9 cellular contexts compared by ENCODE assay signal in genomic region chr11:47213985-47214564, GRCh38. TPM values are rescaled to one million over a fixed set of nuclear protein-coding genes. Genes with fewer than 3 reads are reported as not detected.
DNase-seq lines count a peak whose midpoint lies in the region; ATAC-seq, FAIRE-seq and TF ChIP-seq lines count a peak whose summit lies in the region.
"Had no signal": no experiment of that assay in that cellular context is flagged by ENCODE, and none has a peak within 500 bp of the region (broad histone marks: within the 10 kb centered on the region; RNA-seq: fewer than 3 reads in every experiment).

No MANE protein-coding gene starts in this region.

- peak overlapping the region; percentile 95 for H3K4me3 ChIP-seq in CD8-positive, alpha-beta T cell (ENCODE audit: low read depth, low read length)
- H3K4me3 ChIP-seq in NT2/D1 (ENCODE audit: insufficient read length, low read depth) (peak overlapping the region; percentile 60), endothelial cell of umbilical vein (replicated peaks in 1 of 3; ENCODE audit: insufficient read depth in 1 of 3, low read depth in 1 of 3, low read length in 3 of 3) (peak overlapping the region in 2 of 3 experiments; percentile 18 to 58)

- peaks cover 12% of the 10 kb centered on the region for H3K36me3 Mint-ChIP-seq in CD8-positive, alpha-beta T cell

- POLR2A ChIA-PET in CD8-positive, alpha-beta T cell (lab: Charles Lee): interaction anchor here (0.6 to 2.5 kb wide), 17 partner anchors 16 to 1296 kb away, joined by 3 to 29 read pairs (median 4); partner anchors contain the start of genes ACP2, ARFGAP2, NUP160 and PEX16
- POLR2A ChIA-PET in endothelial cell of umbilical vein (lab: Charles Lee): interaction anchor here (0.6 to 2.4 kb wide), 7 partner anchors 10 to 240 kb away, joined by 3 to 15 read pairs (median 6); partner anchors contain the start of genes ACP2 and MADD

- peak overlapping the region; percentile 58 for H3K9ac ChIP-seq in NT2/D1 (ENCODE audit: insufficient read length, low read depth)
- H3K9ac ChIP-seq in endothelial cell of umbilical vein (replicated peaks; ENCODE audit: extremely low read depth, insufficient read depth, low read length): peak overlapping the region; percentile 65

- H3K27ac Mint-ChIP-seq in CD8-positive, alpha-beta T cell: peak overlapping the region; percentile 97

- H4K20me1 ChIP-seq in endothelial cell of umbilical vein (replicated peaks; ENCODE audit: control insufficient read depth, extremely low read depth, insufficient read depth, low read length): no peaks in the 10 kb centered on the region

- H3K4me3 Mint-ChIP-seq in CD8-positive, alpha-beta T cell: peak overlapping the region; percentile 96

- peak overlapping the region; percentile 2 for H3K4me2 ChIP-seq in endothelial cell of umbilical vein (ENCODE audit: insufficient read depth, low read length)

- CTCF ChIA-PET in CD8-positive, alpha-beta T cell (lab: Charles Lee): interaction anchor here (0.9 to 2.4 kb wide), 2 partner anchors 36 to 57 kb away, joined by 3 to 16 read pairs; no protein-coding TSS in a partner anchor
- CTCF ChIA-PET in endothelial cell of umbilical vein (lab: Charles Lee): interaction anchor here (0.7 to 3.6 kb wide), 14 partner anchors 10 to 141 kb away, joined by 3 to 19 read pairs (median 4); partner anchors contain the start of gene ACP2

- peaks cover 31% of the 10 kb centered on the region for H3K4me1 Mint-ChIP-seq in CD8-positive, alpha-beta T cell (ENCODE audit: low read depth)

- FAIRE-seq in endothelial cell of umbilical vein (lab: Jason Lieb, UNC): no peak
- FAIRE-seq: islet of Langerhans had no signal

- H3K27me3 ChIP-seq in CD8-positive, alpha-beta T cell (ENCODE audit: insufficient read depth, low read length): no peaks in the 10 kb centered on the region
- H3K27me3 ChIP-seq in NT2/D1 (ENCODE audit: insufficient read depth, insufficient read length): no peaks in the 10 kb centered on the region
- no peaks in the 10 kb centered on the region for H3K27me3 ChIP-seq in endothelial cell of umbilical vein (ENCODE audit: control insufficient read depth in 2 of 2, insufficient read depth in 2 of 2, low read length in 2 of 2)

- peaks cover 16% of the 10 kb centered on the region for H3K4me1 ChIP-seq in CD8-positive, alpha-beta T cell (ENCODE audit: insufficient read depth, low read length)
- H3K4me1 ChIP-seq in NT2/D1 (ENCODE audit: insufficient read depth, insufficient read length) (peaks cover 6% of the 10 kb centered on the region), endothelial cell of umbilical vein (ENCODE audit: control insufficient read depth, extremely low read depth, insufficient read depth, low read length) (peaks cover 23% of the 10 kb centered on the region)

- H3K79me2 ChIP-seq in endothelial cell of umbilical vein (ENCODE audit: control insufficient read depth, insufficient read depth, low read length): peaks cover 31% of the 10 kb centered on the region

- no peaks in the 10 kb centered on the region for H3K9me1 ChIP-seq in endothelial cell of umbilical vein (replicated peaks; ENCODE audit: control insufficient read depth, extremely low read depth, insufficient read depth, low read length)

- H3K27me3 Mint-ChIP-seq in CD8-positive, alpha-beta T cell (ENCODE audit: low read depth): no peaks in the 10 kb centered on the region

- dilution Hi-C loops in endothelial cell of umbilical vein (cut with MboI; ENCODE audit: extremely low pct_ligation_motif_present, low sequenced_read_pairs): no loop called here

- TF ChIP-seq POLR2A in endothelial cell of umbilical vein (IDR thresholded peaks at IDR 0.05; ENCODE audit: low read depth, low read length): peak; percentile 8

- ATAC-seq in CD8-positive, alpha-beta T cell: peak; percentile 67
- ATAC-seq in GM19463 (IDR thresholded peaks at IDR 0.05; ENCODE audit: unreplicated experiment): peak; percentile 70

- peak overlapping the region; percentile 63 for H2AFZ ChIP-seq in endothelial cell of umbilical vein (ENCODE audit: low read depth, low read length)

- no peaks in the 10 kb centered on the region for H3K9me3 Mint-ChIP-seq in CD8-positive, alpha-beta T cell

- no peaks in the 10 kb centered on the region for H3K36me3 ChIP-seq in CD8-positive, alpha-beta T cell (ENCODE audit: insufficient read depth, low read length)
- peaks cover 20% of the 10 kb centered on the region for H3K36me3 ChIP-seq in NT2/D1 (ENCODE audit: insufficient read depth, insufficient read length, low read length)
- H3K36me3 ChIP-seq in endothelial cell of umbilical vein (ENCODE audit: control insufficient read depth in 2 of 2, extremely low read depth in 1 of 2, insufficient read depth in 2 of 2, low read length in 2 of 2): no peaks in the 10 kb centered on the region

- H3K9me3 ChIP-seq in CD8-positive, alpha-beta T cell (ENCODE audit: low read length): no peaks in the 10 kb centered on the region
- H3K9me3 ChIP-seq in NT2/D1 (ENCODE audit: insufficient read depth, low read length) (no peaks in the 10 kb centered on the region; the same call in 1 of the 2 replicates), endothelial cell of umbilical vein (replicated peaks; ENCODE audit: control insufficient read depth, insufficient read depth, low read length) (no peaks in the 10 kb centered on the region)

- no peak for TF ChIP-seq CTCF in CD8-positive, alpha-beta T cell (IDR thresholded peaks at IDR 0.05)
- no peak for TF ChIP-seq CTCF in endothelial cell of umbilical vein (IDR thresholded peaks at IDR 0.05; ENCODE audit: extremely low read depth in 1 of 2, insufficient read depth in 1 of 2, low read depth in 1 of 2, low read length in 2 of 2)

- peak; percentile 64 to 86 (median 79) for DNase-seq in CD8-positive, alpha-beta T cell
- DNase-seq in HS-27A (ENCODE audit: low read depth) (peak; percentile 86), NT2/D1 (ENCODE audit: low read depth, low spot score) (no peak), endothelial cell of umbilical vein (ENCODE audit: low read depth, low spot score) (peak; percentile 77), midbrain (lab: John Stamatoyannopoulos, UW) (peak; percentile 95)
- DNase-seq in activated CD8-positive, alpha-beta memory T cell treated with anti-CD3 and anti-CD28 coated beads, Interleukin-2, amount 50 U/mL, for 48 hours: peak; percentile 91
- peak; percentile 69 to 79 for DNase-seq in stimulated activated CD8-positive, alpha-beta memory T cell treated with anti-CD3 and anti-CD28 coated beads, Interleukin-2, amount 100 ng/mL, for 48 hours (ENCODE audit: low read depth in 2 of 2)

- intact Hi-C loops in CD8-positive, alpha-beta T cell (cut with DNase I, micrococcal nuclease): loop anchor here (1.0 to 10.0 kb wide), 8 partner anchors 27 to 429 kb away; partner anchors contain the start of genes ACP2 (in 2 of the 2), CKAP5 (in 1 of the 2), MTCH2 (in 1 of the 2) and PACSIN3 (in 1 of the 2)
- intact Hi-C loops in endothelial cell of umbilical vein (cut with micrococcal nuclease): loop anchor here (1.0 to 5.0 kb wide), 5 partner anchors 27 to 1092 kb away; partner anchors contain the start of genes PACSIN3 and PHF21A

- TSS peak; percentile 57 for BruUV-seq in endothelial cell of umbilical vein (replicated peaks; lab: Mats Ljungman, UMichigan)

- peak overlapping the region; percentile 85 for H3K27ac ChIP-seq in CD8-positive, alpha-beta T cell (ENCODE audit: low read depth, low read length)
- H3K27ac ChIP-seq in endothelial cell of umbilical vein (ENCODE audit: insufficient read depth, low read depth, low read length): peak overlapping the region; percentile 40

RNA-seq across cellular contexts. Expression of gene DDB2, which starts 0.7 kb away (rescaled TPM):
- 10 to 100 TPM; 39.0 to 43.0 TPM for total RNA-seq in CD8-positive, alpha-beta T cell
- total RNA-seq in endothelial cell of umbilical vein: 92.4 and 112 TPM in 2 replicates
- 86.1 and 96.6 TPM in 2 replicates for polyA plus RNA-seq in endothelial cell of umbilical vein
- polyA plus RNA-seq in endothelial cell of umbilical vein (2011; cell fraction: cytosol; rRNA removed): 70.3 and 77.1 TPM in 2 replicates
- 234 and 235 TPM in 2 replicates for polyA plus RNA-seq in endothelial cell of umbilical vein (2011; cell fraction: nucleus; rRNA removed)
- polyA plus RNA-seq in endothelial cell of umbilical vein (2012): 93.7 and 116 TPM in 2 replicates
- polyA minus RNA-seq in endothelial cell of umbilical vein: 72.1 and 77.4 TPM in 2 replicates
- 45.6 TPM for polyA minus RNA-seq in endothelial cell of umbilical vein (2011; cell fraction: cytosol; rRNA and poly(A)+ RNA removed)
- 58.0 and 75.8 TPM in 2 replicates for polyA minus RNA-seq in endothelial cell of umbilical vein (2011; cell fraction: nucleus; rRNA and poly(A)+ RNA removed)

RNA-seq across cellular contexts. Expression of gene PACSIN3, which starts 27.8 kb away (rescaled TPM):
- not detected for total RNA-seq in CD8-positive, alpha-beta T cell
- total RNA-seq in endothelial cell of umbilical vein: 27.2 and 29.0 TPM in 2 replicates
- 14.7 and 15.2 TPM in 2 replicates for polyA plus RNA-seq in endothelial cell of umbilical vein
- 16.3 and 20.6 TPM in 2 replicates for polyA plus RNA-seq in endothelial cell of umbilical vein (2011; cell fraction: cytosol; rRNA removed)
- 16.6 and 18.6 TPM in 2 replicates for polyA plus RNA-seq in endothelial cell of umbilical vein (2011; cell fraction: nucleus; rRNA removed)
- 16.3 and 27.6 TPM in 2 replicates for polyA plus RNA-seq in endothelial cell of umbilical vein (2012)
- polyA minus RNA-seq in endothelial cell of umbilical vein: 7.5 and 11.2 TPM in 2 replicates
- polyA minus RNA-seq in endothelial cell of umbilical vein (2011; cell fraction: cytosol; rRNA and poly(A)+ RNA removed): 129 TPM
- polyA minus RNA-seq in endothelial cell of umbilical vein (2011; cell fraction: nucleus; rRNA and poly(A)+ RNA removed): 8.0 and 10.8 TPM in 2 replicates

RNA-seq across cellular contexts. Expression of gene ACP2, which starts 34.5 kb away (rescaled TPM):
- total RNA-seq in CD8-positive, alpha-beta T cell: 10 to 100 TPM; 18.3 to 22.6 TPM
- 35.6 and 39.7 TPM in 2 replicates for total RNA-seq in endothelial cell of umbilical vein
- 49.2 and 52.6 TPM in 2 replicates for polyA plus RNA-seq in endothelial cell of umbilical vein
- 32.4 and 38.2 TPM in 2 replicates for polyA plus RNA-seq in endothelial cell of umbilical vein (2011; cell fraction: cytosol; rRNA removed)
- 44.8 and 56.0 TPM in 2 replicates for polyA plus RNA-seq in endothelial cell of umbilical vein (2011; cell fraction: nucleus; rRNA removed)
- 22.8 and 24.6 TPM in 2 replicates for polyA plus RNA-seq in endothelial cell of umbilical vein (2012)
- 36.5 and 42.3 TPM in 2 replicates for polyA minus RNA-seq in endothelial cell of umbilical vein
- polyA minus RNA-seq in endothelial cell of umbilical vein (2011; cell fraction: cytosol; rRNA and poly(A)+ RNA removed): 26.8 TPM
- 23.0 and 23.4 TPM in 2 replicates for polyA minus RNA-seq in endothelial cell of umbilical vein (2011; cell fraction: nucleus; rRNA and poly(A)+ RNA removed)

RNA-seq across cellular contexts. Expression of gene ARFGAP2, which starts 37.4 kb away (rescaled TPM):
- 100 to 1,000 TPM; 194 to 215 TPM for total RNA-seq in CD8-positive, alpha-beta T cell
- total RNA-seq in endothelial cell of umbilical vein: 78.9 and 84.3 TPM in 2 replicates
- polyA plus RNA-seq in endothelial cell of umbilical vein: 101 and 108 TPM in 2 replicates
- polyA plus RNA-seq in endothelial cell of umbilical vein (2011; cell fraction: cytosol; rRNA removed): 66.2 and 77.5 TPM in 2 replicates
- polyA plus RNA-seq in endothelial cell of umbilical vein (2011; cell fraction: nucleus; rRNA removed): 210 and 239 TPM in 2 replicates
- 45.1 and 70.9 TPM in 2 replicates for polyA plus RNA-seq in endothelial cell of umbilical vein (2012)
- polyA minus RNA-seq in endothelial cell of umbilical vein: 111 and 135 TPM in 2 replicates
- polyA minus RNA-seq in endothelial cell of umbilical vein (2011; cell fraction: cytosol; rRNA and poly(A)+ RNA removed): 35.0 TPM
- 143 and 150 TPM in 2 replicates for polyA minus RNA-seq in endothelial cell of umbilical vein (2011; cell fraction: nucleus; rRNA and poly(A)+ RNA removed)

RNA-seq across cellular contexts. Expression of gene NR1H3, which starts 43.7 kb away (rescaled TPM):
- total RNA-seq in CD8-positive, alpha-beta T cell: 1 to 10 TPM; 1.3 to 1.5 TPM
- 7.4 and 9.8 TPM in 2 replicates for total RNA-seq in endothelial cell of umbilical vein
- 16.3 and 19.1 TPM in 2 replicates for polyA plus RNA-seq in endothelial cell of umbilical vein
- 12.3 and 14.0 TPM in 2 replicates for polyA plus RNA-seq in endothelial cell of umbilical vein (2011; cell fraction: cytosol; rRNA removed)
- polyA plus RNA-seq in endothelial cell of umbilical vein (2011; cell fraction: nucleus; rRNA removed): 22.8 and 30.1 TPM in 2 replicates
- 7.4 and 8.4 TPM in 2 replicates for polyA plus RNA-seq in endothelial cell of umbilical vein (2012)
- 12.0 and 19.2 TPM in 2 replicates for polyA minus RNA-seq in endothelial cell of umbilical vein
- polyA minus RNA-seq in endothelial cell of umbilical vein (2011; cell fraction: cytosol; rRNA and poly(A)+ RNA removed): 50.5 TPM
- 7.1 and 7.2 TPM in 2 replicates for polyA minus RNA-seq in endothelial cell of umbilical vein (2011; cell fraction: nucleus; rRNA and poly(A)+ RNA removed)

Comparison
In these comparisons a context has a peak if more than half of its experiments do, and no peak if none do; other contexts are left out.
1. H3K4me3 ChIP-seq: peak in every context shown above with its lines; median percentile 95 in CD8-positive, alpha-beta T cell; 60 in NT2/D1; 38 in endothelial cell of umbilical vein.
2. RNA of gene PACSIN3, which starts 27.8 kb away (total RNA-seq): 27.2 to 29.0 TPM in endothelial cell of umbilical vein; not detected in CD8-positive, alpha-beta T cell; every median in the first group is over 10 times any median in the second.